In genomic region chr14:30551460-30551859, GRCh38 we compare ENCODE assay signal across 17 cellular contexts. TPM values are rescaled to one million over a fixed set of nuclear protein-coding genes. Genes with fewer than 3 reads are reported as not detected.
DNase-seq lines count a peak whose midpoint lies in the region; ATAC-seq and TF ChIP-seq lines count a peak whose summit lies in the region.
"Had no signal": no experiment of that assay in that cellular context is flagged by ENCODE, and none has a peak within 500 bp of the region (broad histone marks: within the 10 kb centered on the region; RNA-seq: fewer than 3 reads in every experiment).

No MANE protein-coding gene starts in this region.

- peak overlapping the region; percentile 45; the same call in 1 of the 2 replicates for H3K18ac ChIP-seq in IMR-90 (ENCODE audit: low read depth, low read length)

- ATAC-seq in IMR-90 (ENCODE audit: low read depth): peak; percentile 22
- no peak for ATAC-seq in RWPE2 (ENCODE audit: low read depth)
- ATAC-seq: GM23338, left colon, WTC11 had no signal

- H3K27me3 Mint-ChIP-seq in glutamatergic neuron (ENCODE audit: unreplicated experiment): no peaks in the 10 kb centered on the region

- H3K4me1 Mint-ChIP-seq in glutamatergic neuron (ENCODE audit: low read depth, unreplicated experiment): peaks cover 2% of the 10 kb centered on the region

- H3K14ac ChIP-seq in IMR-90 (replicated peaks; ENCODE audit: low read depth, low read length): no peak overlapping the region

- H3K4me1 ChIP-seq in IMR-90 (ENCODE audit: control insufficient read depth, insufficient read depth, low read length) (peaks cover 13% of the 10 kb centered on the region; the same call in 1 of the 2 replicates), RWPE2 (ENCODE audit: insufficient read depth, poor library complexity, severe bottlenecking) (peaks cover 35% of the 10 kb centered on the region)

- H3K56ac ChIP-seq in IMR-90 (ENCODE audit: extremely low read depth, insufficient read depth, low read length): no peak overlapping the region

- no peak overlapping the region for H3K23ac ChIP-seq in IMR-90 (ENCODE audit: low read depth, low read length)

- no peak overlapping the region; the same call in 1 of the 2 replicates for H4K5ac ChIP-seq in IMR-90 (ENCODE audit: low read depth, low read length)

- H3K4me2 ChIP-seq in IMR-90 (ENCODE audit: low read depth, low read length): peak overlapping the region; percentile 52; the same call in 1 of the 2 replicates
- H3K4me2 ChIP-seq: GM23338 had no signal

- no peak for TF ChIP-seq POLR2A in IMR-90 (IDR thresholded peaks at IDR 0.05; ENCODE audit: low read depth, low read length)

- no peak for TF ChIP-seq RAD21 in IMR-90 (IDR thresholded peaks at IDR 0.05; ENCODE audit: low read length)

- POLR2A ChIA-PET in IMR-90 (lab: Charles Lee; ENCODE audit: unreplicated experiment): no interaction called here

- H3K4me3 ChIP-seq in IMR-90 (ENCODE audit: insufficient read depth, low read depth, low read length): no peak overlapping the region
- no peak overlapping the region for H3K4me3 ChIP-seq in RWPE2 (ENCODE audit: severe bottlenecking)
- H3K4me3 ChIP-seq: GM23338 had no signal

- no peak overlapping the region for H2BK5ac ChIP-seq in IMR-90 (ENCODE audit: low read depth, low read length, poor library complexity, severe bottlenecking)

- no peak overlapping the region for H3K27ac Mint-ChIP-seq in glutamatergic neuron (ENCODE audit: unreplicated experiment)
- H3K27ac Mint-ChIP-seq: GM23338, WTC11 had no signal

- DNase-seq in IMR-90 (peak; percentile 50), NCI-H2081 (lab: John Stamatoyannopoulos, UW) (peak; percentile 54 to 91), RWPE2 (ENCODE audit: low spot score) (no peak), kidney tubule cell (ENCODE audit: low spot score) (peak; percentile 50), RPMI8226 (no peak), glutamatergic neuron (no peak), islet precursor cell (no peak), NCI-H226 (no peak)
- DNase-seq: activated effector memory CD4-positive, alpha-beta T cell treated with anti-CD3 and anti-CD28 coated beads, Interleukin-2, amount 50 U/mL, for 16 hours; aorta; C1 segment of cervical spinal cord; left colon; NCI-H526; stimulated activated CD4-positive, alpha-beta T cell treated with anti-CD3 and anti-CD28 coated beads, Interleukin-4, amount 100 ng/mL, for 24 hours; trophoblast cell had no signal

- no peak overlapping the region for H3K4me3 Mint-ChIP-seq in glutamatergic neuron (ENCODE audit: unreplicated experiment)
- H3K4me3 Mint-ChIP-seq: GM23338, WTC11 had no signal

- no peak overlapping the region for H2AK5ac ChIP-seq in IMR-90 (ENCODE audit: low read depth, low read length)

- H3K79me1 ChIP-seq in IMR-90 (ENCODE audit: low read depth in 1 of 2, low read length in 2 of 2): no peaks in the 10 kb centered on the region

- in situ Hi-C loops in IMR-90 (cut with MboI; ENCODE audit: low sequenced_read_pairs): no loop called here

- H3K9ac ChIP-seq in IMR-90 (ENCODE audit: low read depth, low read length): no peak overlapping the region

- BruUV-seq in IMR-90 (replicated peaks; lab: Mats Ljungman, UMichigan): no TSS peak

- H3K36me3 ChIP-seq in IMR-90 (ENCODE audit: control insufficient read depth, insufficient read depth, low read length) (no peaks in the 10 kb centered on the region), RWPE2 (ENCODE audit: low read depth) (no peaks in the 10 kb centered on the region)

- H2BK15ac ChIP-seq in IMR-90 (ENCODE audit: low read depth, low read length): no peak overlapping the region

- H3K27ac ChIP-seq in IMR-90 (ENCODE audit: insufficient read depth, low read length) (no peak overlapping the region), RWPE2 (ENCODE audit: poor library complexity, severe bottlenecking) (peak overlapping the region; percentile 48)

- no peak overlapping the region for H2BK20ac ChIP-seq in IMR-90 (ENCODE audit: low read depth, low read length)

- H4K20me1 ChIP-seq in IMR-90 (ENCODE audit: insufficient read depth, low read length): no peaks in the 10 kb centered on the region

- no peak overlapping the region for H3K4ac ChIP-seq in IMR-90 (ENCODE audit: low read depth, low read length)

- H3K36me3 Mint-ChIP-seq in glutamatergic neuron (ENCODE audit: unreplicated experiment): peaks cover 7% of the 10 kb centered on the region
- H3K36me3 Mint-ChIP-seq: WTC11 had no signal

- H2AK9ac ChIP-seq in IMR-90 (replicated peaks; ENCODE audit: low read depth, low read length, poor library complexity): no peak overlapping the region

- no peaks in the 10 kb centered on the region for H3K9me3 Mint-ChIP-seq in glutamatergic neuron (ENCODE audit: unreplicated experiment)

- H3K27me3 ChIP-seq in IMR-90 (ENCODE audit: control insufficient read depth, insufficient read depth, low read length): no peaks in the 10 kb centered on the region
- H3K27me3 ChIP-seq in RWPE2 (ENCODE audit: insufficient read depth, poor library complexity, severe bottlenecking): no peaks in the 10 kb centered on the region

- no peak overlapping the region for H2BK120ac ChIP-seq in IMR-90 (ENCODE audit: low read depth, low read length)

- dilution Hi-C loops in IMR-90 (cut with HindIII; ENCODE audit: low sequenced_read_pairs, unreplicated experiment): no loop called here

- H3K9me1 ChIP-seq in IMR-90 (ENCODE audit: insufficient read depth, low read length): 0 out of 2 replicates have a peak, but pooled peaks cover 2% of the 10 kb centered on the region

- H4K8ac ChIP-seq in IMR-90 (ENCODE audit: low read depth in 2 of 2, low read length in 2 of 2): no peak overlapping the region

- CTCF ChIA-PET in IMR-90 (lab: Yijun Ruan, JAX): interaction anchor here (0.9 kb wide), 1 partner anchor 9 kb away, joined by 3 read pairs; no protein-coding TSS in a partner anchor

- intact Hi-C loops in IMR-90 (cut with micrococcal nuclease): no loop called here

- H4K91ac ChIP-seq in IMR-90 (ENCODE audit: insufficient read depth, low read depth, low read length): no peak overlapping the region

- H3K9me3 ChIP-seq in IMR-90 (ENCODE audit: control insufficient read depth, insufficient read depth, low read length) (peaks cover 2% of the 10 kb centered on the region; the same call in 1 of the 2 replicates), RWPE2 (ENCODE audit: severe bottlenecking) (no peaks in the 10 kb centered on the region)

- TF ChIP-seq CTCF in IMR-90 (conservative IDR thresholded peaks at IDR 0.05; ENCODE audit: low read depth, low read length) (no peak), RWPE2 (IDR thresholded peaks at IDR 0.05; ENCODE audit: poor library complexity, severe bottlenecking) (no peak), glutamatergic neuron (IDR thresholded peaks at IDR 0.05; ENCODE audit: partially characterized antibody, unreplicated experiment) (no peak)

- no peak overlapping the region for H2AFZ ChIP-seq in IMR-90 (replicated peaks; ENCODE audit: low read length, poor library complexity)

- WGBS in IMR-90 (ENCODE audit: extremely low coverage in 2 of 2, insufficient read length in 1 of 2), 2 experiments: no CpG with 5 or more reads among the region's 1 CpG

TF ChIP-seq in IMR-90, 13 proteins besides CTCF, POLR2A, EP300 and RAD21:
- TF ChIP-seq NFE2L2 (IDR thresholded peaks at IDR 0.05; ENCODE audit: low read depth, low read length) (no peak), BHLHE40 (IDR thresholded peaks at IDR 0.05; ENCODE audit: low read depth, low read length) (no peak), MAZ (IDR thresholded peaks at IDR 0.05; ENCODE audit: borderline replicate concordance, low read depth, low read length) (no peak), SMC3 (IDR thresholded peaks at IDR 0.05; ENCODE audit: low read depth, low read length) (no peak), MXI1 (IDR thresholded peaks at IDR 0.05; ENCODE audit: borderline replicate concordance, low read depth, low read length) (no peak), CHD1 (IDR thresholded peaks at IDR 0.05; ENCODE audit: low read depth, low read length) (no peak), USF2 (IDR thresholded peaks at IDR 0.05; ENCODE audit: low read depth, low read length) (no peak), RCOR1 (IDR thresholded peaks at IDR 0.05; ENCODE audit: insufficient replicate concordance, low read length) (no peak), CEBPB (IDR thresholded peaks at IDR 0.05; ENCODE audit: low read depth, low read length) (no peak), RFX5 (IDR thresholded peaks at IDR 0.05; ENCODE audit: low read depth, low read length) (no peak), MAFK (IDR thresholded peaks at IDR 0.05; ENCODE audit: low read depth, low read length) (no peak), ELK1 (IDR thresholded peaks at IDR 0.05; ENCODE audit: borderline replicate concordance, low read depth, low read length) (no peak), FOS (IDR thresholded peaks at IDR 0.05; ENCODE audit: low read depth, low read length) (no peak)

RNA-seq across cellular contexts. Expression of gene G2E3, which starts 7.5 kb away (rescaled TPM):
- total RNA-seq in IMR-90 (2012; rRNA removed) (19.4 and 41.1 TPM in 2 replicates), glutamatergic neuron (ENCODE audit: unreplicated experiment) (31.4 TPM)
- 6.9 and 9.6 TPM in 2 replicates for polyA plus RNA-seq in IMR-90 (2012; rRNA removed)
- polyA plus RNA-seq in IMR-90 (2012; cell fraction: cytosol; rRNA removed): 0.59 and 1.5 TPM in 2 replicates
- 1.9 and 16.3 TPM in 2 replicates for polyA plus RNA-seq in IMR-90 (2012; cell fraction: nucleus; rRNA removed; ENCODE audit: low replicate concordance)

Comparison
In these comparisons a context has a peak if more than half of its experiments do, and no peak if none do; other contexts are left out.
1. DNase-seq: peak in IMR-90 (single experiment), NCI-H2081 (2 of 2) and kidney tubule cell (single experiment); none in RWPE2 (single experiment), RPMI8226 (single experiment), glutamatergic neuron (single experiment), islet precursor cell (single experiment) and NCI-H226 (single experiment).